In the genomic region with DNA sequence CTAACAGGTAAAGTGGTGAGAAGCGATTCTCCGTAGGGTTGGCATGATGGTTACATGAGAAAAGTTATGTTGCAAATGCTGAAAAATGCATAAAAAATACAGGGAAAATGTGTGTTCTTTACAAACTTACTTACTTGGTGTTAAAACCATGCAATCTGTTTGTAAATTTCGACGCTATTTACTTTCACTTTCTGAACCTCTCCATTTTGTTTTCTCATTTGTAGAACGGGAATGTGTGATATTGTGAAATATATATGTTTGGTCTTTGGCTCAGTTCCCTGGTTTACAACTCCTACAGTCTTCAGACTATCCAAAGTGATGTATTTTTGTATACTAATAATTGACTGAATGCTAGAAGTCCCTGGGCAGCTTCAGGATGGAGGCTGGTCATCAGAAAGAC, we compare ENCODE assay signal across 22 cellular contexts.
DNase-seq lines count a peak whose midpoint lies in the region; ATAC-seq, FAIRE-seq and TF ChIP-seq lines count a peak whose summit lies in the region.
"Had no signal": no experiment of that assay in that cellular context is flagged by ENCODE, and none has a peak within 500 bp of the region (broad histone marks: within the 10 kb centered on the region; RNA-seq: fewer than 3 reads in every experiment).

No MANE protein-coding gene starts in this region.

- no peaks in the 10 kb centered on the region for H4K20me1 ChIP-seq in HCT116 (ENCODE audit: insufficient read depth)

- no peak overlapping the region for H2AFZ ChIP-seq in HCT116 (ENCODE audit: low read depth, low read length, poor library complexity, severe bottlenecking)

- POLR2A ChIA-PET in A549 (lab: Yijun Ruan, JAX): no interaction called here
- POLR2A ChIA-PET in HCT116 (lab: Charles Lee): no interaction called here

- H3K27ac ChIP-seq in A549 (no peak overlapping the region), HCT116 (ENCODE audit: low read depth, low read length) (no peak overlapping the region)

- H3K9me3 ChIP-seq in A549: no peaks in the 10 kb centered on the region
- no peaks in the 10 kb centered on the region; a peak in 1 of 4 replicates for H3K9me3 ChIP-seq in HCT116 (ENCODE audit: control insufficient read depth in 1 of 2, insufficient read depth in 1 of 2, low read depth in 1 of 2, low read length in 2 of 2)
- H3K9me3 ChIP-seq: SK-N-SH had no signal

- no peaks in the 10 kb centered on the region for H3K9me3 Mint-ChIP-seq in activated T-helper 1 cell treated with anti-CD3 and anti-CD28 coated beads, Interleukin-12 subunit alpha, Interleukin-12 subunit beta, Interleukin-2, Interleukin-4 antibody, amounts not matched to agents 30 ng/mL and 10 ng/mL and 1 ng/mL, durations not matched to agents 14 hours and 24 hours and 36 hours
- H3K9me3 Mint-ChIP-seq: T-helper 1 cell treated with Interleukin-12 subunit alpha and Interleukin-12 subunit beta and Interleukin-4 antibody, amounts not matched to agents 30 μg/mL and 1 μg/mL, for 36 hours had no signal

- TF ChIP-seq CTCF in A549 (IDR thresholded peaks at IDR 0.05): no peak
- no peak for TF ChIP-seq CTCF in HCT116 (IDR thresholded peaks at IDR 0.05 in 2 of 3, conservative IDR thresholded peaks at IDR 0.05 in 1 of 3; ENCODE audit: borderline replicate concordance in 1 of 3, insufficient read depth in 1 of 3, low read depth in 2 of 3, low read length in 2 of 3)

- in situ Hi-C loops in ACHN (cut with HindIII; ENCODE audit: low pct_ligation_motif_present, low pct_unique_long_range_greater_than_20kb, low sequenced_read_pairs): no loop called here

- CTCF ChIA-PET in A549 (lab: Yijun Ruan, JAX): no interaction called here
- CTCF ChIA-PET in HCT116 (lab: Charles Lee): no interaction called here

- TF ChIP-seq RAD21 in A549 (conservative IDR thresholded peaks at IDR 0.05 in 1 of 2, IDR thresholded peaks at IDR 0.05 in 1 of 2): no peak
- TF ChIP-seq RAD21 in HCT116 (IDR thresholded peaks at IDR 0.05; ENCODE audit: low read depth): no peak

- H3K27me3 Mint-ChIP-seq in activated T-helper 1 cell treated with anti-CD3 and anti-CD28 coated beads, Interleukin-12 subunit alpha, Interleukin-12 subunit beta, Interleukin-2, Interleukin-4 antibody, amounts not matched to agents 30 ng/mL and 10 ng/mL and 1 ng/mL, durations not matched to agents 14 hours and 24 hours and 36 hours (ENCODE audit: insufficient read depth): no peaks in the 10 kb centered on the region

- H3K79me2 ChIP-seq in HCT116 (ENCODE audit: insufficient read depth, low read length): no peaks in the 10 kb centered on the region

- no peak overlapping the region for H3K9ac ChIP-seq in HCT116 (ENCODE audit: low read length)
- H3K9ac ChIP-seq: SK-N-SH had no signal

- no peak for FAIRE-seq in A549 (lab: Jason Lieb, UNC)
- FAIRE-seq: GM19239, HTR-8/SVneo, RCC 7860 had no signal

- H3K4me1 Mint-ChIP-seq in activated T-helper 1 cell treated with anti-CD3 and anti-CD28 coated beads, Interleukin-12 subunit alpha, Interleukin-12 subunit beta, Interleukin-2, Interleukin-4 antibody, amounts not matched to agents 30 ng/mL and 10 ng/mL and 1 ng/mL, durations not matched to agents 14 hours and 24 hours and 36 hours (ENCODE audit: low read depth): no peaks in the 10 kb centered on the region

- 30% methylated on average over 5 of the region's 5 CpGs for WGBS in A549 (ENCODE audit: missing lambda C conversion rate)

- intact Hi-C loops in HCT116 (cut with micrococcal nuclease): no loop called here
- intact Hi-C loops in activated T-helper 1 cell treated with anti-CD3 and anti-CD28 coated beads, Interleukin-12 subunit alpha, Interleukin-12 subunit beta, Interleukin-2, Interleukin-4 antibody, amounts not matched to agents 30 ng/mL and 10 ng/mL and 1 ng/mL, durations not matched to agents 14 hours and 24 hours and 36 hours (cut with micrococcal nuclease): no loop called here

- no peak overlapping the region for H3K27ac Mint-ChIP-seq in activated T-helper 1 cell treated with anti-CD3 and anti-CD28 coated beads, Interleukin-12 subunit alpha, Interleukin-12 subunit beta, Interleukin-2, Interleukin-4 antibody, amounts not matched to agents 30 ng/mL and 10 ng/mL and 1 ng/mL, durations not matched to agents 14 hours and 24 hours and 36 hours
- H3K27ac Mint-ChIP-seq: T-helper 1 cell treated with Interleukin-12 subunit alpha and Interleukin-12 subunit beta and Interleukin-4 antibody, amounts not matched to agents 30 μg/mL and 1 μg/mL, for 36 hours had no signal

- no peaks in the 10 kb centered on the region for H3K27me3 ChIP-seq in HCT116 (ENCODE audit: insufficient read depth, low read length)

- TF ChIP-seq POLR2A in A549 (IDR thresholded peaks at IDR 0.05; ENCODE audit: low read length): no peak
- TF ChIP-seq POLR2A in HCT116 (IDR thresholded peaks at IDR 0.05; ENCODE audit: borderline replicate concordance, extremely low read depth, insufficient read depth, insufficient read length): no peak

- H3K4me3 ChIP-seq in A549 (no peak overlapping the region), HCT116 (replicated peaks in 1 of 2; ENCODE audit: low read depth in 1 of 2, low read length in 2 of 2) (no peak overlapping the region)

- BruUV-seq in HCT116 (replicated peaks; lab: Mats Ljungman, UMichigan): no TSS peak

- no peak for ATAC-seq in A549
- no peak for ATAC-seq in HCT116
- ATAC-seq in left lobe of liver: peak; percentile 55

- DNase-seq in A549 (ENCODE audit: low read depth in 1 of 2, low spot score in 1 of 2): no peak
- DNase-seq in HCT116 (ENCODE audit: low read depth, low spot score): no peak
- peak; percentile 53 for DNase-seq in OCI-M1 (lab: John Stamatoyannopoulos, UW)
- no peak for DNase-seq in left lobe of liver (ENCODE audit: low spot score)
- DNase-seq in ACHN: no peak
- no peak for DNase-seq in NCI-H2107 (lab: John Stamatoyannopoulos, UW)
- no peak for DNase-seq in HPDE6-E6E7 (ENCODE audit: extremely low spot score)
- DNase-seq in activated T-helper 1 cell treated with anti-CD3 and anti-CD28 coated beads, Interleukin-12 subunit alpha, Interleukin-12 subunit beta, Interleukin-2, Interleukin-4 antibody, amounts not matched to agents 30 ng/mL and 10 ng/mL and 1 ng/mL, durations not matched to agents 14 hours and 24 hours and 36 hours (ENCODE audit: low spot score): no peak
- DNase-seq: Calu3, KBM-7, NCI-H1092, NCI-H1417 treated with DMSO at 0.1 percent for 48 hours, NCI-H1694 treated with DMSO at 0.1 percent for 48 hours, NCI-H526 treated with DMSO at 0.1 percent for 48 hours, SIG-M5, SK-N-SH, SW 1271, T-helper 9 cell had no signal

- no peaks in the 10 kb centered on the region for H3K36me3 Mint-ChIP-seq in activated T-helper 1 cell treated with anti-CD3 and anti-CD28 coated beads, Interleukin-12 subunit alpha, Interleukin-12 subunit beta, Interleukin-2, Interleukin-4 antibody, amounts not matched to agents 30 ng/mL and 10 ng/mL and 1 ng/mL, durations not matched to agents 14 hours and 24 hours and 36 hours (ENCODE audit: low read depth)

- peak overlapping the region; percentile 38 for H3K4me2 ChIP-seq in A549
- H3K4me2 ChIP-seq in HCT116 (ENCODE audit: low read length): 0 out of 2 replicates have a peak overlapping the region, but pooled peaks have one; percentile 1
- H3K4me2 ChIP-seq: SK-N-SH had no signal

- no peak for TF ChIP-seq EP300 in A549 (IDR thresholded peaks at IDR 0.05)

- no peaks in the 10 kb centered on the region for H3K9me2 ChIP-seq in HCT116 (ENCODE audit: insufficient read depth)
- H3K9me2 ChIP-seq: SK-N-SH had no signal

- RAD21 ChIA-PET in HCT116 (lab: Charles Lee; ENCODE audit: low non-redundant PET in 1 of 2, low total read pairs in 2 of 2, uncharacterized antibody in 2 of 2, unreplicated experiment in 2 of 2): no interaction called here

- H3K36me3 ChIP-seq in HCT116 (ENCODE audit: control insufficient read depth in 1 of 2, insufficient read depth in 2 of 2, low read length in 2 of 2): no peaks in the 10 kb centered on the region

- no peaks in the 10 kb centered on the region for H3K4me1 ChIP-seq in A549
- H3K4me1 ChIP-seq in HCT116 (ENCODE audit: control insufficient read depth in 1 of 2, insufficient read depth in 2 of 2, low read length in 2 of 2): no peaks in the 10 kb centered on the region

- H3K4me3 Mint-ChIP-seq in activated T-helper 1 cell treated with anti-CD3 and anti-CD28 coated beads, Interleukin-12 subunit alpha, Interleukin-12 subunit beta, Interleukin-2, Interleukin-4 antibody, amounts not matched to agents 30 ng/mL and 10 ng/mL and 1 ng/mL, durations not matched to agents 14 hours and 24 hours and 36 hours: no peak overlapping the region
- H3K4me3 Mint-ChIP-seq: T-helper 1 cell treated with Interleukin-12 subunit alpha and Interleukin-12 subunit beta and Interleukin-4 antibody, amounts not matched to agents 30 μg/mL and 1 μg/mL, for 36 hours had no signal

TF ChIP-seq in A549, 52 proteins besides CTCF, POLR2A, EP300 and RAD21 (continues in another document):
- TF ChIP-seq ZSCAN20 (CRISPR knock-in tag; IDR thresholded peaks at IDR 0.05) (no peak), HMGXB4 (CRISPR knock-in tag; IDR thresholded peaks at IDR 0.05; ENCODE audit: borderline replicate concordance) (no peak)

TF ChIP-seq in HCT116, 20 proteins besides CTCF, POLR2A, EP300 and RAD21 (continues in another document):
- TF ChIP-seq CEBPB (IDR thresholded peaks at IDR 0.05; ENCODE audit: low read depth): no peak
- TF ChIP-seq, protein P1, sequence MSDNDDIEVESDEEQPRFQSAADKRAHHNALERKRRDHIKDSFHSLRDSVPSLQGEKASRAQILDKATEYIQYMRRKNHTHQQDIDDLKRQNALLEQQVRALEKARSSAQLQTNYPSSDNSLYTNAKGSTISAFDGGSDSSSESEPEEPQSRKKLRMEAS (IDR thresholded peaks at IDR 0.05): no peak
- no peak for TF ChIP-seq EZH2 (IDR thresholded peaks at IDR 0.05)
- no peak for TF ChIP-seq YY1 (IDR thresholded peaks at IDR 0.05; ENCODE audit: extremely low read depth, insufficient replicate concordance, low read depth, low read length)
- TF ChIP-seq SRF (IDR thresholded peaks at IDR 0.05; ENCODE audit: low read depth): no peak
- TF ChIP-seq ZNF274 (IDR thresholded peaks at IDR 0.05; ENCODE audit: low read depth, low read length): no peak
- no peak for TF ChIP-seq JUND (IDR thresholded peaks at IDR 0.05)
- no peak for TF ChIP-seq SIN3A (IDR thresholded peaks at IDR 0.05; ENCODE audit: low read depth)
- no peak for TF ChIP-seq CBX3 (IDR thresholded peaks at IDR 0.05; ENCODE audit: low read depth)
